Comparison of ENCODE assay signal across 2 cellular contexts in the genomic region with DNA sequence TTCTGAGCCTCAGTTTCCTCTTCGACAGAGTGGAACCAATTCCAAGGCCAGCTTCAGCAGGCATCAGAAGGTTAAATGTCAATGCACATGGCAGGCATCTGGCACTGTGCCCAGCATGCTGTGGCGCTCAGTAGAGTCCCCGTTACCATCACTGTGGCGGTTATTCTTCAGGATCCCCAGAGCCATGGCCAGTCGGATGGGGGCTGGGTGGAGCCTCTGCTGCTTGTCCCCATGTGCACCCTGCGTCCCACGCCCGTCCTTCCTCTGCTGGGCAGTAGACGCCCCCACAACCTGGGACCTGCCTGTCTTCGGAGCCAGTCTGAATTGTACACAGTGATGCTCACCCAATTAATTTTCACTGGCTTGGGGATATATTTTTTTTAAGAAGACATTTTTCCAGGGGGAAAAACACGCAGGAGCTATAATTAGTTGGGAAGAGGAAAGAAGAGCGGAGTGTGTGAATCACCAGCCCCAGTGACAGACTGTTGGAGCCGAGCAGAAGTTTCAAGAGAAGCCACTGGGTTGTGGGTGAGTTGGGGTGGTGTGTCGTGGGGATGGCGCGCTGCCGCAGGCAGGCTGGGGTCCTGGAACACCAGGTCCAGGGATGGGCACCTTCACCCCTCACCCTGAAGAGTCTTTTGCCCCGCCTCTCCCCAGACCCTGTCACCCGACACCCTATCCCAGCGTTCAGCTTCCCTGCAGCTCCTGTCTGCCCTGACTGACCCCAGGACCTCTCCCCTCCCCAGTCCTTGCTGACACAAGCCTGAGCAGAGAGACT.
TF ChIP-seq lines count a peak whose summit lies in the region.

No MANE protein-coding gene starts in this region.

TF ChIP-seq in HCT116, 20 proteins besides CTCF, POLR2A, EP300 and RAD21:
- TF ChIP-seq SIN3A (IDR thresholded peaks at IDR 0.05; ENCODE audit: low read depth) (no peak), JUND (IDR thresholded peaks at IDR 0.05) (no peak), EZH2phosphoT487 (IDR thresholded peaks at IDR 0.05; ENCODE audit: borderline replicate concordance) (no peak), CBX3 (IDR thresholded peaks at IDR 0.05; ENCODE audit: low read depth) (no peak), SP1 (IDR thresholded peaks at IDR 0.05; ENCODE audit: low read depth) (no peak)
- TF ChIP-seq, protein P1, sequence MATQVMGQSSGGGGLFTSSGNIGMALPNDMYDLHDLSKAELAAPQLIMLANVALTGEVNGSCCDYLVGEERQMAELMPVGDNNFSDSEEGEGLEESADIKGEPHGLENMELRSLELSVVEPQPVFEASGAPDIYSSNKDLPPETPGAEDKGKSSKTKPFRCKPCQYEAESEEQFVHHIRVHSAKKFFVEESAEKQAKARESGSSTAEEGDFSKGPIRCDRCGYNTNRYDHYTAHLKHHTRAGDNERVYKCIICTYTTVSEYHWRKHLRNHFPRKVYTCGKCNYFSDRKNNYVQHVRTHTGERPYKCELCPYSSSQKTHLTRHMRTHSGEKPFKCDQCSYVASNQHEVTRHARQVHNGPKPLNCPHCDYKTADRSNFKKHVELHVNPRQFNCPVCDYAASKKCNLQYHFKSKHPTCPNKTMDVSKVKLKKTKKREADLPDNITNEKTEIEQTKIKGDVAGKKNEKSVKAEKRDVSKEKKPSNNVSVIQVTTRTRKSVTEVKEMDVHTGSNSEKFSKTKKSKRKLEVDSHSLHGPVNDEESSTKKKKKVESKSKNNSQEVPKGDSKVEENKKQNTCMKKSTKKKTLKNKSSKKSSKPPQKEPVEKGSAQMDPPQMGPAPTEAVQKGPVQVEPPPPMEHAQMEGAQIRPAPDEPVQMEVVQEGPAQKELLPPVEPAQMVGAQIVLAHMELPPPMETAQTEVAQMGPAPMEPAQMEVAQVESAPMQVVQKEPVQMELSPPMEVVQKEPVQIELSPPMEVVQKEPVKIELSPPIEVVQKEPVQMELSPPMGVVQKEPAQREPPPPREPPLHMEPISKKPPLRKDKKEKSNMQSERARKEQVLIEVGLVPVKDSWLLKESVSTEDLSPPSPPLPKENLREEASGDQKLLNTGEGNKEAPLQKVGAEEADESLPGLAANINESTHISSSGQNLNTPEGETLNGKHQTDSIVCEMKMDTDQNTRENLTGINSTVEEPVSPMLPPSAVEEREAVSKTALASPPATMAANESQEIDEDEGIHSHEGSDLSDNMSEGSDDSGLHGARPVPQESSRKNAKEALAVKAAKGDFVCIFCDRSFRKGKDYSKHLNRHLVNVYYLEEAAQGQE (IDR thresholded peaks at IDR 0.05; ENCODE audit: low read depth) = no peak

TF ChIP-seq in K562, 482 proteins besides CTCF, POLR2A, EP300 and RAD21:
- TF ChIP-seq ZNF551 (CRISPR knock-in tag; IDR thresholded peaks at IDR 0.05) (no peak), EGR1 (conservative IDR thresholded peaks at IDR 0.05) (peak; percentile 62), ZNF445 (CRISPR knock-in tag; IDR thresholded peaks at IDR 0.05; ENCODE audit: low read depth) (no peak), TEAD1 (CRISPR knock-in tag; IDR thresholded peaks at IDR 0.05) (no peak)
TF ChIP-seq in K562: peak in this region for 1.
